10 cellular contexts compared by ENCODE assay signal in genomic region chr9:129480227-129480626, GRCh38.
DNase-seq lines count a peak whose midpoint lies in the region; ATAC-seq and TF ChIP-seq lines count a peak whose summit lies in the region.
"Had no signal": no experiment of that assay in that cellular context is flagged by ENCODE, and none has a peak within 500 bp of the region (broad histone marks: within the 10 kb centered on the region; RNA-seq: fewer than 3 reads in every experiment).

No MANE protein-coding gene starts in this region.

- peak overlapping the region; percentile 46 for H3K4me3 Mint-ChIP-seq in glutamatergic neuron (ENCODE audit: unreplicated experiment)

- H3K36me3 ChIP-seq in BJ (ENCODE audit: control insufficient read depth, insufficient read depth, low read length) (no peaks in the 10 kb centered on the region), adrenal gland (replicated peaks in 1 of 2) (no peaks in the 10 kb centered on the region), rectal smooth muscle tissue (ENCODE audit: control insufficient read depth, insufficient read depth, low read length) (no peaks in the 10 kb centered on the region)

- intact Hi-C loops in adrenal gland (cut with DNase I), result loop anchor here in 1 of 2 donors (10.0 kb wide), 2 partner anchors 155 to 335 kb away; no protein-coding TSS in a partner anchor

- WGBS in adrenal gland, 4 donors, result 73 to 91% (median 81%) methylated on average over 12 of the region's 12 CpGs

- no peak overlapping the region for H3K9ac ChIP-seq in rectal smooth muscle tissue (ENCODE audit: low read length)

- no peaks in the 10 kb centered on the region for H3K36me3 Mint-ChIP-seq in glutamatergic neuron (ENCODE audit: unreplicated experiment)

- H3K27me3 Mint-ChIP-seq in glutamatergic neuron (ENCODE audit: unreplicated experiment), result no peaks in the 10 kb centered on the region

- TF ChIP-seq CTCF in BJ (IDR thresholded peaks at IDR 0.05; ENCODE audit: insufficient read depth, low read depth, low read length) (0 out of 2 replicates have a peak, but pooled peaks have one; percentile 16), adrenal gland (IDR thresholded peaks at IDR 0.05) (no peak), glutamatergic neuron (IDR thresholded peaks at IDR 0.05; ENCODE audit: partially characterized antibody, unreplicated experiment) (no peak)

- H3K27me3 ChIP-seq in BJ (ENCODE audit: control insufficient read depth, insufficient read depth, low read length) (no peaks in the 10 kb centered on the region), adrenal gland (no peaks in the 10 kb centered on the region), rectal smooth muscle tissue (ENCODE audit: control insufficient read depth, insufficient read depth, low read length) (no peaks in the 10 kb centered on the region)

- no peak for DNase-seq in BJ (ENCODE audit: low read depth)
- DNase-seq in adrenal gland, result no peak
- DNase-seq in glutamatergic neuron, result no peak
- DNase-seq in stimulated activated CD4-positive, alpha-beta T cell treated with anti-CD3 and anti-CD28 coated beads, Interleukin-15, amount 100 ng/mL, for 24 hours, result no peak
- DNase-seq in NCI-H526 treated with DMSO at 0.1 percent for 48 hours (lab: John Stamatoyannopoulos, UW), result no peak
- no peak for DNase-seq in GM19238 (ENCODE audit: insufficient read length, low spot score)
- DNase-seq: activated CD8-positive, alpha-beta memory T cell treated with anti-CD3 and anti-CD28 coated beads, Interleukin-2, amount 50 U/mL, for 4 hours had no signal

- no peak for ATAC-seq in GM18502 (IDR thresholded peaks at IDR 0.05; ENCODE audit: poor library complexity, unreplicated experiment)
- ATAC-seq: GM12878 had no signal

- peak overlapping the region; percentile 12 for H3K27ac Mint-ChIP-seq in glutamatergic neuron (ENCODE audit: unreplicated experiment)

- peaks cover 27% of the 10 kb centered on the region for H3K4me1 Mint-ChIP-seq in glutamatergic neuron (ENCODE audit: low read depth, unreplicated experiment)

- TF ChIP-seq POLR2A in adrenal gland (IDR thresholded peaks at IDR 0.05), result no peak

- peaks cover 3% of the 10 kb centered on the region for H3K9me3 Mint-ChIP-seq in glutamatergic neuron (ENCODE audit: unreplicated experiment)

- H3K9me3 ChIP-seq in adrenal gland (replicated peaks in 1 of 3), result no peaks in the 10 kb centered on the region

- peak overlapping the region; percentile 47 to 100 (median 99) for H3K27ac ChIP-seq in adrenal gland
- peak overlapping the region; percentile 99 for H3K27ac ChIP-seq in rectal smooth muscle tissue (ENCODE audit: low read depth, low read length)

- H3K4me3 ChIP-seq in BJ (ENCODE audit: low read depth, low read length) (no peak overlapping the region), adrenal gland (no peak overlapping the region), rectal smooth muscle tissue (ENCODE audit: low read length) (no peak overlapping the region)
- H3K4me3 ChIP-seq: GM12878 had no signal

- peaks cover 54 to 84% of the 10 kb centered on the region in 2 donors for H3K4me1 ChIP-seq in adrenal gland (replicated peaks in 1 of 2)
- peaks cover 33% of the 10 kb centered on the region for H3K4me1 ChIP-seq in rectal smooth muscle tissue (ENCODE audit: control insufficient read depth, insufficient read depth, low read length)

- CTCF ChIA-PET in BJ (lab: Yijun Ruan, JAX), result interaction anchor here (1.5 to 4.5 kb wide), 4 partner anchors 9 to 341 kb away, joined by 3 to 32 read pairs (median 8); no protein-coding TSS in a partner anchor

- POLR2A ChIA-PET in BJ (lab: Charles Lee), result interaction anchor here (1.2 to 1.3 kb wide), 2 partner anchors 17 to 302 kb away, joined by 3 to 4 read pairs; partner anchors contain the start of gene IER5L
